In genomic region chr19:8558325-8558724, GRCh38 we compare ENCODE assay signal across 26 cellular contexts. TPM values are rescaled to one million over a fixed set of nuclear protein-coding genes. Genes with fewer than 3 reads are reported as not detected.
DNase-seq lines count a peak whose midpoint lies in the region; ATAC-seq and TF ChIP-seq lines count a peak whose summit lies in the region.
"Had no signal": no experiment of that assay in that cellular context is flagged by ENCODE, and none has a peak within 500 bp of the region (broad histone marks: within the 10 kb centered on the region; RNA-seq: fewer than 3 reads in every experiment).

No MANE protein-coding gene starts in this region.

- no peaks in the 10 kb centered on the region for H3K36me3 ChIP-seq in HAP-1 (replicated peaks)
- H3K36me3 ChIP-seq in tibial artery = no peaks in the 10 kb centered on the region
- H3K36me3 ChIP-seq: right lobe of liver, tibial nerve had no signal

- POLR2A ChIA-PET in activated naive CD8-positive, alpha-beta T cell treated with anti-CD3 and anti-CD28 coated beads, Interleukin-2, amount 10 ng/mL, durations not matched to agents 7 days and 5 days (lab: Charles Lee) = interaction anchor here (0.8 kb wide), 1 partner anchor 11 kb away, joined by 3 read pairs; no protein-coding TSS in a partner anchor
- POLR2A ChIA-PET in T-cell (lab: Charles Lee) = no interaction called here

- no peak overlapping the region for H3K4me3 Mint-ChIP-seq in activated naive CD8-positive, alpha-beta T cell treated with anti-CD3 and anti-CD28 coated beads, Interleukin-2, amount 10 ng/mL, durations not matched to agents 7 days and 5 days
- no peak overlapping the region for H3K4me3 Mint-ChIP-seq in activated naive CD8-positive, alpha-beta T cell treated with anti-CD3 and anti-CD28 coated beads for 36 hours
- H3K4me3 Mint-ChIP-seq in T-cell = no peak overlapping the region
- no peak overlapping the region for H3K4me3 Mint-ChIP-seq in dendritic cell treated with granulocyte-macrophage colony-stimulating factor and Interleukin-4, amounts not matched to agents 40 ng/mL and 50 ng/mL, for 4 days
- H3K4me3 Mint-ChIP-seq in stimulated activated memory B cell treated with anti-CD40 and anti-IgM and Interleukin-4, amounts not matched to agents 10 μg/mL and 1 μg/mL and 100 μg/mL, for 72 hours = no peak overlapping the region
- H3K4me3 Mint-ChIP-seq: activated B cell treated with CpG ODN at 0.5 μM for 24 hours, GM23338 had no signal

- H3K4me3 ChIP-seq in HAP-1 = no peak overlapping the region
- no peak overlapping the region for H3K4me3 ChIP-seq in tibial artery
- H3K4me3 ChIP-seq: GM23338, right lobe of liver, tibial nerve had no signal

- in situ Hi-C loops in HAP-1 (cut with MboI; ENCODE audit: low sequenced_read_pairs) = no loop called here

- H3K27me3 Mint-ChIP-seq in activated naive CD8-positive, alpha-beta T cell treated with anti-CD3 and anti-CD28 coated beads, Interleukin-2, amount 10 ng/mL, durations not matched to agents 7 days and 5 days = no peaks in the 10 kb centered on the region
- no peaks in the 10 kb centered on the region for H3K27me3 Mint-ChIP-seq in activated naive CD8-positive, alpha-beta T cell treated with anti-CD3 and anti-CD28 coated beads for 36 hours
- H3K27me3 Mint-ChIP-seq in T-cell = no peaks in the 10 kb centered on the region
- no peaks in the 10 kb centered on the region for H3K27me3 Mint-ChIP-seq in dendritic cell treated with granulocyte-macrophage colony-stimulating factor and Interleukin-4, amounts not matched to agents 40 ng/mL and 50 ng/mL, for 4 days
- H3K27me3 Mint-ChIP-seq in stimulated activated memory B cell treated with anti-CD40 and anti-IgM and Interleukin-4, amounts not matched to agents 10 μg/mL and 1 μg/mL and 100 μg/mL, for 72 hours = no peaks in the 10 kb centered on the region
- H3K27me3 Mint-ChIP-seq: activated B cell treated with CpG ODN at 0.5 μM for 24 hours had no signal

- H3K4me1 Mint-ChIP-seq in activated naive CD8-positive, alpha-beta T cell treated with anti-CD3 and anti-CD28 coated beads, Interleukin-2, amount 10 ng/mL, durations not matched to agents 7 days and 5 days = peaks cover 18% of the 10 kb centered on the region
- H3K4me1 Mint-ChIP-seq in activated naive CD8-positive, alpha-beta T cell treated with anti-CD3 and anti-CD28 coated beads for 36 hours = peaks cover 6% of the 10 kb centered on the region
- peaks cover 28 to 43% (median 29%) of the 10 kb centered on the region in 3 donors for H3K4me1 Mint-ChIP-seq in T-cell
- peaks cover 88% of the 10 kb centered on the region for H3K4me1 Mint-ChIP-seq in dendritic cell treated with granulocyte-macrophage colony-stimulating factor and Interleukin-4, amounts not matched to agents 40 ng/mL and 50 ng/mL, for 4 days (ENCODE audit: low read depth)
- H3K4me1 Mint-ChIP-seq in stimulated activated memory B cell treated with anti-CD40 and anti-IgM and Interleukin-4, amounts not matched to agents 10 μg/mL and 1 μg/mL and 100 μg/mL, for 72 hours = peaks cover 31% of the 10 kb centered on the region
- H3K4me1 Mint-ChIP-seq: activated B cell treated with CpG ODN at 0.5 μM for 24 hours had no signal

- no peak for TF ChIP-seq CTCF in tibial artery (IDR thresholded peaks at IDR 0.05)

- peaks cover 34% of the 10 kb centered on the region for H3K36me3 Mint-ChIP-seq in activated naive CD8-positive, alpha-beta T cell treated with anti-CD3 and anti-CD28 coated beads, Interleukin-2, amount 10 ng/mL, durations not matched to agents 7 days and 5 days
- H3K36me3 Mint-ChIP-seq in activated naive CD8-positive, alpha-beta T cell treated with anti-CD3 and anti-CD28 coated beads for 36 hours = no peaks in the 10 kb centered on the region
- peaks cover 7% of the 10 kb centered on the region for H3K36me3 Mint-ChIP-seq in T-cell
- H3K36me3 Mint-ChIP-seq in dendritic cell treated with granulocyte-macrophage colony-stimulating factor and Interleukin-4, amounts not matched to agents 40 ng/mL and 50 ng/mL, for 4 days (ENCODE audit: low read depth) = peaks cover 95% of the 10 kb centered on the region
- H3K36me3 Mint-ChIP-seq in stimulated activated memory B cell treated with anti-CD40 and anti-IgM and Interleukin-4, amounts not matched to agents 10 μg/mL and 1 μg/mL and 100 μg/mL, for 72 hours = peaks cover 34% of the 10 kb centered on the region

- peak overlapping the region; percentile 31 for H3K27ac Mint-ChIP-seq in activated naive CD8-positive, alpha-beta T cell treated with anti-CD3 and anti-CD28 coated beads, Interleukin-2, amount 10 ng/mL, durations not matched to agents 7 days and 5 days
- H3K27ac Mint-ChIP-seq in activated naive CD8-positive, alpha-beta T cell treated with anti-CD3 and anti-CD28 coated beads for 36 hours = no peak overlapping the region
- peak overlapping the region; percentile 56 to 84 for H3K27ac Mint-ChIP-seq in T-cell
- H3K27ac Mint-ChIP-seq in dendritic cell treated with granulocyte-macrophage colony-stimulating factor and Interleukin-4, amounts not matched to agents 40 ng/mL and 50 ng/mL, for 4 days = peak overlapping the region; percentile 80
- H3K27ac Mint-ChIP-seq in stimulated activated memory B cell treated with anti-CD40 and anti-IgM and Interleukin-4, amounts not matched to agents 10 μg/mL and 1 μg/mL and 100 μg/mL, for 72 hours = peak overlapping the region; percentile 54
- H3K27ac Mint-ChIP-seq: activated B cell treated with CpG ODN at 0.5 μM for 24 hours, GM23338 had no signal

- H3K27me3 ChIP-seq in HAP-1 (ENCODE audit: low read depth) = no peaks in the 10 kb centered on the region
- no peaks in the 10 kb centered on the region for H3K27me3 ChIP-seq in tibial artery
- H3K27me3 ChIP-seq: right lobe of liver, tibial nerve had no signal

- H3K4me1 ChIP-seq in HAP-1 = no peaks in the 10 kb centered on the region
- no peaks in the 10 kb centered on the region for H3K4me1 ChIP-seq in tibial artery
- H3K4me1 ChIP-seq: right lobe of liver had no signal

- CTCF ChIA-PET in T-cell (lab: Charles Lee) = interaction anchor here in 1 of 2 donors (0.9 to 1.3 kb wide), 2 partner anchors 13 to 137 kb away, joined by 3 read pairs; no protein-coding TSS in a partner anchor

- H3K9me3 ChIP-seq in HAP-1 (no peaks in the 10 kb centered on the region), tibial artery (no peaks in the 10 kb centered on the region)
- H3K9me3 ChIP-seq: right lobe of liver, tibial nerve had no signal

- no peak for ATAC-seq in activated naive CD8-positive, alpha-beta T cell treated with anti-CD3 and anti-CD28 coated beads, Interleukin-2, amount 10 ng/mL, durations not matched to agents 7 days and 5 days (ENCODE audit: low read depth)
- ATAC-seq in T-cell (replicated peaks in 1 of 4) = no peak
- ATAC-seq in stimulated activated memory B cell treated with anti-CD40 and anti-IgM and Interleukin-4, amounts not matched to agents 10 μg/mL and 1 μg/mL and 100 μg/mL, for 72 hours = no peak
- ATAC-seq: GM23338; SK-N-SH treated with all-trans-retinoic acid at 6 μM for 48 hours; stimulated activated naive CD8-positive, alpha-beta T cell treated with anti-CD3 and anti-CD28 coated beads, Interleukin-15, Interleukin-2, amounts not matched to agents 100 U/mL and 50 U/mL, for 24 hours had no signal

- no peak overlapping the region for H3K27ac ChIP-seq in tibial artery
- H3K27ac ChIP-seq: right lobe of liver, tibial nerve had no signal

- H3K9me3 Mint-ChIP-seq in activated naive CD8-positive, alpha-beta T cell treated with anti-CD3 and anti-CD28 coated beads, Interleukin-2, amount 10 ng/mL, durations not matched to agents 7 days and 5 days = no peaks in the 10 kb centered on the region
- H3K9me3 Mint-ChIP-seq in activated naive CD8-positive, alpha-beta T cell treated with anti-CD3 and anti-CD28 coated beads for 36 hours = no peaks in the 10 kb centered on the region
- no peaks in the 10 kb centered on the region for H3K9me3 Mint-ChIP-seq in T-cell
- H3K9me3 Mint-ChIP-seq in dendritic cell treated with granulocyte-macrophage colony-stimulating factor and Interleukin-4, amounts not matched to agents 40 ng/mL and 50 ng/mL, for 4 days = no peaks in the 10 kb centered on the region
- H3K9me3 Mint-ChIP-seq in stimulated activated memory B cell treated with anti-CD40 and anti-IgM and Interleukin-4, amounts not matched to agents 10 μg/mL and 1 μg/mL and 100 μg/mL, for 72 hours = no peaks in the 10 kb centered on the region
- H3K9me3 Mint-ChIP-seq: activated B cell treated with CpG ODN at 0.5 μM for 24 hours, GM23338 had no signal

- no peak for DNase-seq in activated naive CD8-positive, alpha-beta T cell treated with anti-CD3 and anti-CD28 coated beads, Interleukin-2, amount 10 ng/mL, durations not matched to agents 7 days and 5 days
- DNase-seq in activated naive CD8-positive, alpha-beta T cell treated with anti-CD3 and anti-CD28 coated beads for 36 hours = no peak
- DNase-seq in T-cell = no peak
- no peak for DNase-seq in HAP-1 (ENCODE audit: low spot score in 2 of 2)
- no peak for DNase-seq in tibial artery
- DNase-seq: activated B cell treated with CpG ODN at 0.5 μM for 24 hours; activated effector memory CD4-positive, alpha-beta T cell treated with Interleukin-2 at 50 U/mL for 16 hours; anterior cingulate cortex; COR-L47; cortex of kidney; DMS79 treated with DMSO at 0.1 percent for 48 hours; NCI-H1417; NCI-H2081; NCI-H226; NCI-H774; right lobe of liver; stimulated activated CD4-positive, alpha-beta T cell treated with anti-CD3 and anti-CD28 coated beads, Interleukin-12 subunit alpha, Interleukin-12 subunit beta, amount 100 ng/mL, for 4 hours; stimulated activated CD4-positive, alpha-beta T cell treated with anti-CD3 and anti-CD28 coated beads, Interleukin-4, amount 100 ng/mL, for 24 hours; stimulated activated naive CD8-positive, alpha-beta T cell treated with anti-CD3 and anti-CD28 coated beads, Interleukin-15, Interleukin-2, amounts not matched to agents 100 U/mL and 50 U/mL, for 24 hours had no signal

- intact Hi-C loops in dendritic cell treated with granulocyte-macrophage colony-stimulating factor and Interleukin-4, amounts not matched to agents 40 ng/mL and 50 ng/mL, for 4 days (cut with micrococcal nuclease) = no loop called here
- intact Hi-C loops in tibial artery (cut with DNase I; ENCODE audit: low total_unique reads) = no loop called here

RNA-seq across cellular contexts. Expression of gene MYO1F, which starts 18.9 kb away (rescaled TPM):
- total RNA-seq in activated naive CD8-positive, alpha-beta T cell treated with anti-CD3 and anti-CD28 coated beads, Interleukin-2, amount 10 ng/mL, durations not matched to agents 7 days and 5 days = 100 to 1,000 TPM; 306 to 332 TPM
- 1 to 10 TPM; 4.5 to 4.8 TPM for total RNA-seq in activated naive CD8-positive, alpha-beta T cell treated with anti-CD3 and anti-CD28 coated beads for 36 hours
- total RNA-seq in T-cell = 100 to 1,000 TPM; 109 to 363 (median 277) TPM

RNA-seq across cellular contexts. Expression of gene ZNF414, which starts 44.4 kb away (rescaled TPM):
- 10 to 100 TPM; 38.2 to 40.5 TPM for total RNA-seq in activated naive CD8-positive, alpha-beta T cell treated with anti-CD3 and anti-CD28 coated beads, Interleukin-2, amount 10 ng/mL, durations not matched to agents 7 days and 5 days
- 10 to 100 TPM; 21.2 to 23.4 TPM for total RNA-seq in activated naive CD8-positive, alpha-beta T cell treated with anti-CD3 and anti-CD28 coated beads for 36 hours
- 10 to 100 TPM; 34.4 to 78.6 (median 67.2) TPM for total RNA-seq in T-cell

RNA-seq across cellular contexts. Expression of gene ADAMTS10, which starts 52.2 kb away (rescaled TPM):
- 10 to 100 TPM; 40.3 to 41.3 TPM for total RNA-seq in activated naive CD8-positive, alpha-beta T cell treated with anti-CD3 and anti-CD28 coated beads, Interleukin-2, amount 10 ng/mL, durations not matched to agents 7 days and 5 days
- 1 to 10 TPM; 3.7 to 4.1 TPM for total RNA-seq in activated naive CD8-positive, alpha-beta T cell treated with anti-CD3 and anti-CD28 coated beads for 36 hours
- total RNA-seq in T-cell = 100 to 1,000 TPM in 1 of 5 donors, 10 to 100 TPM in 4; 57.2 to 103 (median 80.1) TPM
- total RNA-seq: MCF 10A had no signal

RNA-seq across cellular contexts. Expression of gene PRAM1, which starts 55.9 kb away (rescaled TPM):
- total RNA-seq in activated naive CD8-positive, alpha-beta T cell treated with anti-CD3 and anti-CD28 coated beads, Interleukin-2, amount 10 ng/mL, durations not matched to agents 7 days and 5 days = 1 to 10 TPM; 2.3 to 2.5 TPM
- under 1 TPM; 0.33 to 0.68 TPM for total RNA-seq in activated naive CD8-positive, alpha-beta T cell treated with anti-CD3 and anti-CD28 coated beads for 36 hours
- 1 to 10 TPM; 2.2 to 5.1 (median 3.8) TPM for total RNA-seq in T-cell
- total RNA-seq: fibroblast of lung, MCF 10A had no signal

Comparison
In these comparisons a context has a peak if more than half of its experiments do, and no peak if none do; other contexts are left out.
1. RNA of gene MYO1F, which starts 18.9 kb away (total RNA-seq): 306 to 332 TPM in activated naive CD8-positive, alpha-beta T cell treated with anti-CD3 and anti-CD28 coated beads, Interleukin-2, amount 10 ng/mL, durations not matched to agents 7 days and 5 days and 109 to 363 TPM in T-cell; 4.5 to 4.8 TPM in activated naive CD8-positive, alpha-beta T cell treated with anti-CD3 and anti-CD28 coated beads for 36 hours; every median in the first group is over 10 times any median in the second.
2. RNA of gene ADAMTS10, which starts 52.2 kb away (total RNA-seq): 57.2 to 103 TPM in T-cell and 40.3 to 41.3 TPM in activated naive CD8-positive, alpha-beta T cell treated with anti-CD3 and anti-CD28 coated beads, Interleukin-2, amount 10 ng/mL, durations not matched to agents 7 days and 5 days; 3.7 to 4.1 TPM in activated naive CD8-positive, alpha-beta T cell treated with anti-CD3 and anti-CD28 coated beads for 36 hours; every median in the first group is over 4 times any median in the second.